Comparison of ENCODE assay signal across 8 cellular contexts in the genomic region with DNA sequence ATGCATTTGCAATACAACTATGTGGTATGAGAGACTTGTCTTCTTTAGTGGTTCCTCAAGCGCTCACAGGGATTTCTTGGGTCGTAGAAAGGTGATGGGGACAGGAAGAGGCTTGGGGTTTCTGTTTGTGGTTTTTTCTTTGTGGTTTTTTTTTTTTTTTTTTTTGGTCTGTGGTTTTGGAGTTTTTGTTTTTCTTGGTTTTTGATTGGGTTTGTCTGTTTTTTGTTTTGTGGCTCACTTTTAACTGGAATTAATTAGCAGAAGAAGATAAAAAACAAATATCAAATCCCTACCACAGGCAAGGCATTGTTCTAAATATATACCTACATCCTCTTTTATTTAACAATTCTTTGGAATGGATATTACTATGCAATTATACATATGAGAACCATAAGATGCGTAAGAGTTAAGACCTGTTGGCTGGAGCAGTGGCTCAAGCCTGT. TPM values are rescaled to one million over a fixed set of nuclear protein-coding genes. Genes with fewer than 3 reads are reported as not detected.
DNase-seq lines count a peak whose midpoint lies in the region; FAIRE-seq and TF ChIP-seq lines count a peak whose summit lies in the region.

No MANE protein-coding gene starts in this region.

- H3K4me1 ChIP-seq in MM.1S (ENCODE audit: low read length) = peaks cover 10% of the 10 kb centered on the region
- no peaks in the 10 kb centered on the region for H3K4me1 ChIP-seq in small intestine (ENCODE audit: control insufficient read depth in 2 of 2, insufficient read depth in 1 of 2, low read depth in 1 of 2, low read length in 1 of 2)

- no peak for FAIRE-seq in small intestine (lab: Jason Lieb, UNC)

- H3K4me1 Mint-ChIP-seq in activated naive CD4-positive, alpha-beta T cell treated with anti-CD3 and anti-CD28 coated beads, Interleukin-2, amount 50 U/mL, for 24 hours = peaks cover 25% of the 10 kb centered on the region

- no peak overlapping the region for H3K9ac ChIP-seq in MM.1S (ENCODE audit: low read length)

- WGBS in small intestine, 3 donors = 61 to 82% (median 62%) methylated on average over 3 of the region's 3 CpGs

- peaks cover 50% of the 10 kb centered on the region for H3K27me3 Mint-ChIP-seq in activated naive CD4-positive, alpha-beta T cell treated with anti-CD3 and anti-CD28 coated beads, Interleukin-2, amount 50 U/mL, for 24 hours

- peaks cover 2% of the 10 kb centered on the region for H3K36me3 Mint-ChIP-seq in activated naive CD4-positive, alpha-beta T cell treated with anti-CD3 and anti-CD28 coated beads, Interleukin-2, amount 50 U/mL, for 24 hours

- H3K4me3 ChIP-seq in MM.1S (ENCODE audit: low read length) (no peak overlapping the region), small intestine (ENCODE audit: low read depth in 1 of 2, low read length in 2 of 2) (no peak overlapping the region)

- DNase-seq in activated CD8-positive, alpha-beta memory T cell treated with anti-CD3 and anti-CD28 coated beads, Interleukin-2, amount 50 U/mL, for 1 hour (ENCODE audit: extremely low read depth) = peak; percentile 7
- no peak for DNase-seq in activated CD8-positive, alpha-beta memory T cell treated with anti-CD3 and anti-CD28 coated beads, Interleukin-2, amount 50 U/mL, for 48 hours
- DNase-seq in MM.1S (peak; percentile 88), small intestine (peak; percentile 33), iPS-NIHi11 (ENCODE audit: low spot score) (no peak), NCI-H524 treated with DMSO at 0.1 percent for 48 hours (lab: John Stamatoyannopoulos, UW) (no peak), D341Med (ENCODE audit: low spot score) (no peak)

- peaks cover 13% of the 10 kb centered on the region for H3F3A ChIP-seq in MM.1S (ENCODE audit: insufficient read depth, low read length)

- H3K27ac ChIP-seq in MM.1S (ENCODE audit: low read length) (no peak overlapping the region), small intestine (ENCODE audit: low read depth in 1 of 2, low read length in 1 of 2) (no peak overlapping the region)

- H3K9me3 ChIP-seq in MM.1S (replicated peaks; ENCODE audit: insufficient read depth, low read length) = no peaks in the 10 kb centered on the region
- no peaks in the 10 kb centered on the region for H3K9me3 ChIP-seq in small intestine (ENCODE audit: control insufficient read depth, low read depth)

- H3K79me2 ChIP-seq in MM.1S (ENCODE audit: low read length) = no peaks in the 10 kb centered on the region

- peak overlapping the region; percentile 97 for H3K27ac Mint-ChIP-seq in activated naive CD4-positive, alpha-beta T cell treated with anti-CD3 and anti-CD28 coated beads, Interleukin-2, amount 50 U/mL, for 24 hours

- no peaks in the 10 kb centered on the region for H3K9me2 ChIP-seq in MM.1S (replicated peaks; ENCODE audit: insufficient read depth, low read length)

- no peak for TF ChIP-seq CTCF in MM.1S (IDR thresholded peaks at IDR 0.05; ENCODE audit: low read length)

- H2AFZ ChIP-seq in MM.1S (ENCODE audit: low read length) = no peak overlapping the region

- peaks cover 4% of the 10 kb centered on the region for H3K9me3 Mint-ChIP-seq in activated naive CD4-positive, alpha-beta T cell treated with anti-CD3 and anti-CD28 coated beads, Interleukin-2, amount 50 U/mL, for 24 hours

- H3K4me2 ChIP-seq in MM.1S (ENCODE audit: low read depth, low read length) = 0 out of 2 replicates have a peak overlapping the region, but pooled peaks have one; percentile 34

- H3K36me3 ChIP-seq in MM.1S (replicated peaks; ENCODE audit: insufficient read depth, low read length) (no peaks in the 10 kb centered on the region), small intestine (ENCODE audit: control insufficient read depth in 2 of 2, insufficient read depth in 2 of 2, low read length in 2 of 2) (no peaks in the 10 kb centered on the region)

- H3K27me3 ChIP-seq in MM.1S (replicated peaks; ENCODE audit: insufficient read depth, low read length) (peaks cover 68% of the 10 kb centered on the region), small intestine (ENCODE audit: control insufficient read depth in 2 of 2, insufficient read depth in 2 of 2, low read length in 2 of 2) (no peaks in the 10 kb centered on the region)

- no peaks in the 10 kb centered on the region for H4K20me1 ChIP-seq in MM.1S (ENCODE audit: insufficient read depth, low read length)

- peak overlapping the region; percentile 45 for H3K4me3 Mint-ChIP-seq in activated naive CD4-positive, alpha-beta T cell treated with anti-CD3 and anti-CD28 coated beads, Interleukin-2, amount 50 U/mL, for 24 hours

RNA-seq across cellular contexts. Expression of a gene that starts 5.5 kb away (rescaled TPM):
- 1 to 10 TPM in 2 of 3 donors, under 1 TPM in 1; 0.45 to 6.3 (median 1.1) TPM for polyA plus RNA-seq in small intestine

Comparison
In these comparisons a context has a peak if more than half of its experiments do, and no peak if none do; other contexts are left out.
1. DNase-seq: peak in activated CD8-positive, alpha-beta memory T cell treated with anti-CD3 and anti-CD28 coated beads, Interleukin-2, amount 50 U/mL, for 1 hour (single experiment), MM.1S (single experiment) and small intestine (single experiment); none in activated CD8-positive, alpha-beta memory T cell treated with anti-CD3 and anti-CD28 coated beads, Interleukin-2, amount 50 U/mL, for 48 hours (single experiment), iPS-NIHi11 (single experiment), NCI-H524 treated with DMSO at 0.1 percent for 48 hours (single experiment) and D341Med (single experiment).